In the genomic region with DNA sequence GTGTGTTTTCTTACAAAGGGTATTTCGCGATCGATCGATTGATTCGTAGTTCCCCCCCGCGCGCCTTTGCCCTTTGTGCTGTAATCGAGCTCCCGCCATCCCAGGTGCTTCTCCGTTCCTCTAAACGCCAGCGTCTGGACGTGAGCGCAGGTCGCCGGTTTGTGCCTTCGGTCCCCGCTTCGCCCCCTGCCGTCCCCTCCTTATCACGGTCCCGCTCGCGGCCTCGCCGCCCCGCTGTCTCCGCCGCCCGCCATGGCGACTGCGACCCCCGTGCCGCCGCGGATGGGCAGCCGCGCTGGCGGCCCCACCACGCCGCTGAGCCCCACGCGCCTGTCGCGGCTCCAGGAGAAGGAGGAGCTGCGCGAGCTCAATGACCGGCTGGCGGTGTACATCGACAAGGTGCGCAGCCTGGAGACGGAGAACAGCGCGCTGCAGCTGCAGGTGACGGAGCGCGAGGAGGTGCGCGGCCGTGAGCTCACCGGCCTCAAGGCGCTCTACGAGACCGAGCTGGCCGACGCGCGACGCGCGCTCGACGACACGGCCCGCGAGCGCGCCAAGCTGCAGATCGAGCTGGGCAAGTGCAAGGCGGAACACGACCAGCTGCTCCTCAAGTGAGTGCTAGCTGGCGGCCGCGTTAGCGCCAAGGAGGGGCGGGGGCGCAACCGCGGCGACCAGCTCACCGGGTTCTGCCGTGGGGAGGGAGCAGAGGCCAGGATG, we compare ENCODE assay signal across 1 cellular context.
A peak's percentile ranks its signal among the peaks of the same experiment; 100 is the strongest.
TF ChIP-seq lines count a peak whose summit lies in the region.

No MANE protein-coding gene starts in this region.

TF ChIP-seq in K562, 482 proteins besides CTCF, POLR2A, EP300 and RAD21 (continued from another document and continues in another):
- TF ChIP-seq, protein P1, sequence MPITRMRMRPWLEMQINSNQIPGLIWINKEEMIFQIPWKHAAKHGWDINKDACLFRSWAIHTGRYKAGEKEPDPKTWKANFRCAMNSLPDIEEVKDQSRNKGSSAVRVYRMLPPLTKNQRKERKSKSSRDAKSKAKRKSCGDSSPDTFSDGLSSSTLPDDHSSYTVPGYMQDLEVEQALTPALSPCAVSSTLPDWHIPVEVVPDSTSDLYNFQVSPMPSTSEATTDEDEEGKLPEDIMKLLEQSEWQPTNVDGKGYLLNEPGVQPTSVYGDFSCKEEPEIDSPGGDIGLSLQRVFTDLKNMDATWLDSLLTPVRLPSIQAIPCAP (CRISPR knock-in tag; IDR thresholded peaks at IDR 0.05; ENCODE audit: borderline replicate concordance) = 0 out of 2 replicates have a peak, but pooled peaks have one; percentile 61
- TF ChIP-seq, protein P2, sequence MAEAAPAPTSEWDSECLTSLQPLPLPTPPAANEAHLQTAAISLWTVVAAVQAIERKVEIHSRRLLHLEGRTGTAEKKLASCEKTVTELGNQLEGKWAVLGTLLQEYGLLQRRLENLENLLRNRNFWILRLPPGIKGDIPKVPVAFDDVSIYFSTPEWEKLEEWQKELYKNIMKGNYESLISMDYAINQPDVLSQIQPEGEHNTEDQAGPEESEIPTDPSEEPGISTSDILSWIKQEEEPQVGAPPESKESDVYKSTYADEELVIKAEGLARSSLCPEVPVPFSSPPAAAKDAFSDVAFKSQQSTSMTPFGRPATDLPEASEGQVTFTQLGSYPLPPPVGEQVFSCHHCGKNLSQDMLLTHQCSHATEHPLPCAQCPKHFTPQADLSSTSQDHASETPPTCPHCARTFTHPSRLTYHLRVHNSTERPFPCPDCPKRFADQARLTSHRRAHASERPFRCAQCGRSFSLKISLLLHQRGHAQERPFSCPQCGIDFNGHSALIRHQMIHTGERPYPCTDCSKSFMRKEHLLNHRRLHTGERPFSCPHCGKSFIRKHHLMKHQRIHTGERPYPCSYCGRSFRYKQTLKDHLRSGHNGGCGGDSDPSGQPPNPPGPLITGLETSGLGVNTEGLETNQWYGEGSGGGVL (CRISPR knock-in tag; IDR thresholded peaks at IDR 0.05) = no peak
- peak in 1 of 2 experiments; percentile 2; a peak in 1 of 4 replicates for TF ChIP-seq SIN3A (IDR thresholded peaks at IDR 0.05; ENCODE audit: borderline replicate concordance in 2 of 2, control insufficient read depth in 1 of 2, low read depth in 2 of 2, low read length in 2 of 2)
- TF ChIP-seq RERE (CRISPR knock-in tag; IDR thresholded peaks at IDR 0.05; ENCODE audit: borderline replicate concordance) = no peak
- TF ChIP-seq NUFIP1 (IDR thresholded peaks at IDR 0.05; ENCODE audit: partially characterized antibody) = no peak
- no peak for TF ChIP-seq ZNF408 (CRISPR knock-in tag; IDR thresholded peaks at IDR 0.05; ENCODE audit: low read depth)
- TF ChIP-seq CTCFL (IDR thresholded peaks at IDR 0.05; ENCODE audit: borderline replicate concordance, insufficient read depth, low read depth, low read length, poor library complexity, severe bottlenecking) = peak; percentile 14
- TF ChIP-seq ZNF217 (CRISPR knock-in tag; IDR thresholded peaks at IDR 0.05) = no peak
- TF ChIP-seq NBN (IDR thresholded peaks at IDR 0.05; ENCODE audit: low read depth) = no peak
- TF ChIP-seq XRCC3 (IDR thresholded peaks at IDR 0.05) = no peak
- TF ChIP-seq, protein P3, sequence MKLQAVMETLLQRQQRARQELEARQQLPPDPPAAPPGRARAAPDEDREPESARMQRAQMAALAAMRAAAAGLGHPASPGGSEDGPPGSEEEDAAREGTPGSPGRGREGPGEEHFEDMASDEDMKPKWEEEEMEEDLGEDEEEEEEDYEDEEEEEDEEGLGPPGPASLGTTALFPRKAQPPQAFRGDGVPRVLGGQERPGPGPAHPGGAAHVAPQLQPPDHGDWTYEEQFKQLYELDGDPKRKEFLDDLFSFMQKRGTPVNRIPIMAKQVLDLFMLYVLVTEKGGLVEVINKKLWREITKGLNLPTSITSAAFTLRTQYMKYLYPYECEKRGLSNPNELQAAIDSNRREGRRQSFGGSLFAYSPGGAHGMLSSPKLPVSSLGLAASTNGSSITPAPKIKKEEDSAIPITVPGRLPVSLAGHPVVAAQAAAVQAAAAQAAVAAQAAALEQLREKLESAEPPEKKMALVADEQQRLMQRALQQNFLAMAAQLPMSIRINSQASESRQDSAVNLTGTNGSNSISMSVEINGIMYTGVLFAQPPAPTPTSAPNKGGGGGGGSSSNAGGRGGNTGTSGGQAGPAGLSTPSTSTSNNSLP (IDR thresholded peaks at IDR 0.05; ENCODE audit: borderline replicate concordance, low read depth, low read length) = no peak
- no peak for TF ChIP-seq SNAPC5 (CRISPR knock-in tag; IDR thresholded peaks at IDR 0.05)
- TF ChIP-seq, protein P4, sequence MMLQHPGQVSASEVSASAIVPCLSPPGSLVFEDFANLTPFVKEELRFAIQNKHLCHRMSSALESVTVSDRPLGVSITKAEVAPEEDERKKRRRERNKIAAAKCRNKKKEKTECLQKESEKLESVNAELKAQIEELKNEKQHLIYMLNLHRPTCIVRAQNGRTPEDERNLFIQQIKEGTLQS (IDR thresholded peaks at IDR 0.05) = no peak
- TF ChIP-seq, protein P4 (CRISPR knock-in tag; conservative IDR thresholded peaks at IDR 0.05) = no peak
- no peak for TF ChIP-seq SRSF7 (optimal IDR thresholded peaks at IDR 0.05; ENCODE audit: low read depth, low read length)
- no peak for TF ChIP-seq SMARCC2 (IDR thresholded peaks at IDR 0.05; ENCODE audit: low read depth)
- TF ChIP-seq E2F4 (CRISPR knock-in tag; IDR thresholded peaks at IDR 0.05; ENCODE audit: low read depth) = peak; percentile 88
- TF ChIP-seq ZNF23 (CRISPR knock-in tag; IDR thresholded peaks at IDR 0.05) = no peak
- TF ChIP-seq, protein P5, sequence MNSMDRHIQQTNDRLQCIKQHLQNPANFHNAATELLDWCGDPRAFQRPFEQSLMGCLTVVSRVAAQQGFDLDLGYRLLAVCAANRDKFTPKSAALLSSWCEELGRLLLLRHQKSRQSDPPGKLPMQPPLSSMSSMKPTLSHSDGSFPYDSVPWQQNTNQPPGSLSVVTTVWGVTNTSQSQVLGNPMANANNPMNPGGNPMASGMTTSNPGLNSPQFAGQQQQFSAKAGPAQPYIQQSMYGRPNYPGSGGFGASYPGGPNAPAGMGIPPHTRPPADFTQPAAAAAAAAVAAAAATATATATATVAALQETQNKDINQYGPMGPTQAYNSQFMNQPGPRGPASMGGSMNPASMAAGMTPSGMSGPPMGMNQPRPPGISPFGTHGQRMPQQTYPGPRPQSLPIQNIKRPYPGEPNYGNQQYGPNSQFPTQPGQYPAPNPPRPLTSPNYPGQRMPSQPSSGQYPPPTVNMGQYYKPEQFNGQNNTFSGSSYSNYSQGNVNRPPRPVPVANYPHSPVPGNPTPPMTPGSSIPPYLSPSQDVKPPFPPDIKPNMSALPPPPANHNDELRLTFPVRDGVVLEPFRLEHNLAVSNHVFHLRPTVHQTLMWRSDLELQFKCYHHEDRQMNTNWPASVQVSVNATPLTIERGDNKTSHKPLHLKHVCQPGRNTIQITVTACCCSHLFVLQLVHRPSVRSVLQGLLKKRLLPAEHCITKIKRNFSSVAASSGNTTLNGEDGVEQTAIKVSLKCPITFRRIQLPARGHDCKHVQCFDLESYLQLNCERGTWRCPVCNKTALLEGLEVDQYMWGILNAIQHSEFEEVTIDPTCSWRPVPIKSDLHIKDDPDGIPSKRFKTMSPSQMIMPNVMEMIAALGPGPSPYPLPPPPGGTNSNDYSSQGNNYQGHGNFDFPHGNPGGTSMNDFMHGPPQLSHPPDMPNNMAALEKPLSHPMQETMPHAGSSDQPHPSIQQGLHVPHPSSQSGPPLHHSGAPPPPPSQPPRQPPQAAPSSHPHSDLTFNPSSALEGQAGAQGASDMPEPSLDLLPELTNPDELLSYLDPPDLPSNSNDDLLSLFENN (IDR thresholded peaks at IDR 0.05; ENCODE audit: low read depth in 2 of 2, low read length in 2 of 2) = no peak; a peak in 2 of 4 replicates
- no peak for TF ChIP-seq ZNF785 (CRISPR knock-in tag; IDR thresholded peaks at IDR 0.05)
- TF ChIP-seq KDM5B (IDR thresholded peaks at IDR 0.05; ENCODE audit: insufficient replicate concordance, low read depth, low read length) = no peak
- TF ChIP-seq, protein P6, sequence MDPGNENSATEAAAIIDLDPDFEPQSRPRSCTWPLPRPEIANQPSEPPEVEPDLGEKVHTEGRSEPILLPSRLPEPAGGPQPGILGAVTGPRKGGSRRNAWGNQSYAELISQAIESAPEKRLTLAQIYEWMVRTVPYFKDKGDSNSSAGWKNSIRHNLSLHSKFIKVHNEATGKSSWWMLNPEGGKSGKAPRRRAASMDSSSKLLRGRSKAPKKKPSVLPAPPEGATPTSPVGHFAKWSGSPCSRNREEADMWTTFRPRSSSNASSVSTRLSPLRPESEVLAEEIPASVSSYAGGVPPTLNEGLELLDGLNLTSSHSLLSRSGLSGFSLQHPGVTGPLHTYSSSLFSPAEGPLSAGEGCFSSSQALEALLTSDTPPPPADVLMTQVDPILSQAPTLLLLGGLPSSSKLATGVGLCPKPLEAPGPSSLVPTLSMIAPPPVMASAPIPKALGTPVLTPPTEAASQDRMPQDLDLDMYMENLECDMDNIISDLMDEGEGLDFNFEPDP (CRISPR knock-in tag; IDR thresholded peaks at IDR 0.05) = no peak
- no peak for TF ChIP-seq ZNF764 (CRISPR knock-in tag; IDR thresholded peaks at IDR 0.05; ENCODE audit: low read depth)
- TF ChIP-seq TAF9B (IDR thresholded peaks at IDR 0.05; ENCODE audit: partially characterized antibody) = peak; percentile 24
- TF ChIP-seq, protein P7, sequence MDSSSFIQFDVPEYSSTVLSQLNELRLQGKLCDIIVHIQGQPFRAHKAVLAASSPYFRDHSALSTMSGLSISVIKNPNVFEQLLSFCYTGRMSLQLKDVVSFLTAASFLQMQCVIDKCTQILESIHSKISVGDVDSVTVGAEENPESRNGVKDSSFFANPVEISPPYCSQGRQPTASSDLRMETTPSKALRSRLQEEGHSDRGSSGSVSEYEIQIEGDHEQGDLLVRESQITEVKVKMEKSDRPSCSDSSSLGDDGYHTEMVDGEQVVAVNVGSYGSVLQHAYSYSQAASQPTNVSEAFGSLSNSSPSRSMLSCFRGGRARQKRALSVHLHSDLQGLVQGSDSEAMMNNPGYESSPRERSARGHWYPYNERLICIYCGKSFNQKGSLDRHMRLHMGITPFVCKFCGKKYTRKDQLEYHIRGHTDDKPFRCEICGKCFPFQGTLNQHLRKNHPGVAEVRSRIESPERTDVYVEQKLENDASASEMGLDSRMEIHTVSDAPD (CRISPR knock-in tag; IDR thresholded peaks at IDR 0.05) = peak; percentile 8; the same call in 1 of the 2 replicates
- TF ChIP-seq, protein P8, sequence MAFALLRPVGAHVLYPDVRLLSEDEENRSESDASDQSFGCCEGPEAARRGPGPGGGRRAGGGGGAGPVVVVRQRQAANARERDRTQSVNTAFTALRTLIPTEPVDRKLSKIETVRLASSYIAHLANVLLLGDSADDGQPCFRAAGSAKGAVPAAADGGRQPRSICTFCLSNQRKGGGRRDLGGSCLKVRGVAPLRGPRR (CRISPR knock-in tag; IDR thresholded peaks at IDR 0.05) = no peak
- no peak for TF ChIP-seq ZNF551 (CRISPR knock-in tag; IDR thresholded peaks at IDR 0.05)
